ENCODE assay signal across 21 cellular contexts in genomic region chr11:26330255-26330654, GRCh38. TPM values are rescaled to one million over a fixed set of nuclear protein-coding genes. Genes with fewer than 3 reads are reported as not detected.
DNase-seq lines count a peak whose midpoint lies in the region; ATAC-seq and TF ChIP-seq lines count a peak whose summit lies in the region.
"Had no signal": no experiment of that assay in that cellular context is flagged by ENCODE, and none has a peak within 500 bp of the region (broad histone marks: within the 10 kb centered on the region; RNA-seq: fewer than 3 reads in every experiment).

No MANE protein-coding gene starts in this region.

- peaks cover 46% of the 10 kb centered on the region for H3K4me1 ChIP-seq in neuron (ENCODE audit: insufficient read depth, low read length)
- H3K4me1 ChIP-seq: A549, BLaER1 had no signal

- H3K4me1 Mint-ChIP-seq in endothelial cell (ENCODE audit: unreplicated experiment), result no peaks in the 10 kb centered on the region
- peaks cover 8% of the 10 kb centered on the region; the same call in 1 of the 2 replicates for H3K4me1 Mint-ChIP-seq in HFFc6 (ENCODE audit: low read depth)
- H3K4me1 Mint-ChIP-seq: CD14-positive monocyte had no signal

- no peak for TF ChIP-seq CTCF in endothelial cell (IDR thresholded peaks at IDR 0.05; ENCODE audit: unreplicated experiment)
- no peak for TF ChIP-seq CTCF in HFFc6 (IDR thresholded peaks at IDR 0.05)

- H2AFZ ChIP-seq in neuron (ENCODE audit: low read depth, low read length), result peak overlapping the region; percentile 5
- H2AFZ ChIP-seq: GM23338 had no signal

- no peaks in the 10 kb centered on the region for H3K36me3 ChIP-seq in neuron (ENCODE audit: insufficient read depth, low read length)
- H3K36me3 ChIP-seq: BLaER1 had no signal

- H3K9me3 ChIP-seq in neuron (ENCODE audit: low read length), result no peaks in the 10 kb centered on the region
- H3K9me3 ChIP-seq: A549, BLaER1 had no signal

- DNase-seq in NCI-H1417 (lab: John Stamatoyannopoulos, UW) (peak in 2 of 3 experiments; percentile 19 to 61), NCI-H1417 treated with DMSO at 0.1 percent for 48 hours (lab: John Stamatoyannopoulos, UW) (no peak), NCI-H345 treated with DMSO at 0.1 percent for 48 hours (lab: John Stamatoyannopoulos, UW; ENCODE audit: unreplicated experiment) (peak; percentile 15), endothelial cell (ENCODE audit: low spot score) (no peak), HFFc6 (no peak)
- DNase-seq: Calu3; CD4-positive, alpha-beta memory T cell; DMS53; DND-41; EL; HCEC 1CT; IMR-90 had no signal

- no peak for ATAC-seq in GM21447 (IDR thresholded peaks at IDR 0.05; ENCODE audit: unreplicated experiment)
- ATAC-seq: A549, GM12878, GM23338, K562 had no signal

- no peak overlapping the region for H3K27ac Mint-ChIP-seq in endothelial cell (ENCODE audit: unreplicated experiment)
- no peak overlapping the region for H3K27ac Mint-ChIP-seq in HFFc6
- H3K27ac Mint-ChIP-seq: CD14-positive monocyte; CD4-positive, alpha-beta memory T cell; GM23338 had no signal

- H3K4me3 Mint-ChIP-seq in endothelial cell (ENCODE audit: unreplicated experiment) (no peak overlapping the region), HFFc6 (no peak overlapping the region)
- H3K4me3 Mint-ChIP-seq: CD14-positive monocyte, GM23338 had no signal

- H3K27me3 ChIP-seq in neuron (ENCODE audit: insufficient read depth, low read length), result no peaks in the 10 kb centered on the region
- H3K27me3 ChIP-seq: BLaER1 had no signal

- no peaks in the 10 kb centered on the region for H3K36me3 Mint-ChIP-seq in endothelial cell (ENCODE audit: low read depth, unreplicated experiment)
- H3K36me3 Mint-ChIP-seq in HFFc6 (ENCODE audit: low read depth), result no peaks in the 10 kb centered on the region
- H3K36me3 Mint-ChIP-seq: CD14-positive monocyte; CD4-positive, alpha-beta memory T cell had no signal

- peaks cover 2% of the 10 kb centered on the region for H3K27me3 Mint-ChIP-seq in endothelial cell (ENCODE audit: unreplicated experiment)
- peaks cover 23% of the 10 kb centered on the region; the same call in 1 of the 2 replicates for H3K27me3 Mint-ChIP-seq in HFFc6 (ENCODE audit: insufficient read depth)
- H3K27me3 Mint-ChIP-seq: CD4-positive, alpha-beta memory T cell had no signal

- no peaks in the 10 kb centered on the region for H3K9me3 Mint-ChIP-seq in endothelial cell (ENCODE audit: unreplicated experiment)
- H3K9me3 Mint-ChIP-seq in HFFc6, result no peaks in the 10 kb centered on the region
- H3K9me3 Mint-ChIP-seq: GM23338 had no signal

- no peak overlapping the region for H3K4me3 ChIP-seq in neuron (ENCODE audit: low read length)
- H3K4me3 ChIP-seq: A549, BLaER1, GM12878, GM23338, K562 had no signal

RNA-seq across cellular contexts. Expression of gene ANO3, which starts 1.7 kb away (rescaled TPM):
- total RNA-seq in endothelial cell (ENCODE audit: unreplicated experiment), result 0.36 TPM
- total RNA-seq in HFFc6 (2021; fragmentation: NEBNext Ultra II Directional; extraction: Animal tissue kit (Norgen Biotek cat#: 25700)), result under 1 TPM in 5 of 6 experiments, not detected in 1; 0.02 to 0.10 (median 0.05) TPM
- total RNA-seq: Calu3; CD4-positive, alpha-beta memory T cell; G401; GM23338 had no signal

Comparison
In these comparisons a context has a peak if more than half of its experiments do, and no peak if none do; other contexts are left out.
1. DNase-seq: peak in NCI-H1417 (2 of 3) and NCI-H345 treated with DMSO at 0.1 percent for 48 hours (single experiment); none in NCI-H1417 treated with DMSO at 0.1 percent for 48 hours (single experiment), endothelial cell (single experiment) and HFFc6 (single experiment).